Comparison of ENCODE assay signal across 9 cellular contexts in the genomic region with DNA sequence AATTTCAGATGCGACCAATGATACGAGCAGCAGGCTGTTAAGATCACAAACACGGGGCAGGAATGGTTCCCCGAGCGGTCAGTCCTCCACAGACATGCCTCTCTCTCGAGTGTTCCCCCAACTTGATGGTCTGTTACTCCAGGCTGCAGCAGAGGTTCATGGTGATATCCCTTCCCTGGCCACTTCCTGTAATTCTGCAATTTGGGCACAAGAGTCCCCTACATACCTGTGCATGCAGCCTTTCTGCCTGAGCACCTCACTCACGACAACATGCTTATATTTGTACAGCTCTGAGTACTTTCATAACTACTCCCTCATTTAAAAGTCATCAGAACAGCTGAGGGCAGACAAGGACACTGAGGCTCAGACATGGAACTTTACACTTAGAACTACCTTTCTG.
DNase-seq lines count a peak whose midpoint lies in the region; ATAC-seq, FAIRE-seq and TF ChIP-seq lines count a peak whose summit lies in the region.
"Had no signal": no experiment of that assay in that cellular context is flagged by ENCODE, and none has a peak within 500 bp of the region (broad histone marks: within the 10 kb centered on the region; RNA-seq: fewer than 3 reads in every experiment).

No MANE protein-coding gene starts in this region.

- H4K20me1 ChIP-seq in Karpas-422 (ENCODE audit: insufficient read depth, low read depth, low read length), result no peaks in the 10 kb centered on the region

- H3K9ac ChIP-seq in liver (ENCODE audit: low read depth in 1 of 2, low read length in 2 of 2) (no peak overlapping the region), Karpas-422 (ENCODE audit: low read length) (no peak overlapping the region)

- H3K9me3 ChIP-seq in RWPE2 (ENCODE audit: severe bottlenecking), result no peaks in the 10 kb centered on the region
- no peaks in the 10 kb centered on the region for H3K9me3 ChIP-seq in liver (ENCODE audit: control insufficient read depth in 4 of 4, low read length in 3 of 4)
- peaks cover 18% of the 10 kb centered on the region for H3K9me3 ChIP-seq in Karpas-422 (ENCODE audit: low read length)

- WGBS in liver, result 77% methylated on average over 7 of the region's 7 CpGs

- no peak for TF ChIP-seq POLR2A in GM12891 (IDR thresholded peaks at IDR 0.05; ENCODE audit: low read depth, low read length)

- H3K27me3 ChIP-seq in RWPE2 (ENCODE audit: insufficient read depth, poor library complexity, severe bottlenecking) (no peaks in the 10 kb centered on the region), liver (ENCODE audit: control insufficient read depth in 4 of 4, insufficient read depth in 4 of 4, low read length in 3 of 4) (no peaks in the 10 kb centered on the region), Karpas-422 (ENCODE audit: low read length) (no peaks in the 10 kb centered on the region)

- TF ChIP-seq CTCF in RWPE2 (IDR thresholded peaks at IDR 0.05; ENCODE audit: poor library complexity, severe bottlenecking) (peak; percentile 45), liver (IDR thresholded peaks at IDR 0.05; ENCODE audit: low read depth, low read length, missing input control) (peak; percentile 27)

- no peak for DNase-seq in GM12891 (ENCODE audit: insufficient read length, low spot score)
- DNase-seq in RWPE2 (ENCODE audit: low spot score), result no peak
- DNase-seq in Karpas-422, result no peak
- DNase-seq in activated naive CD4-positive, alpha-beta T cell (lab: John Stamatoyannopoulos, UW), result no peak
- DNase-seq in 8988T, result no peak
- DNase-seq: stimulated activated naive CD8-positive, alpha-beta T cell treated with anti-CD3 and anti-CD28 coated beads, Interleukin-15, amount 100 ng/mL, for 72 hours had no signal

- H3K36me3 ChIP-seq in RWPE2 (ENCODE audit: low read depth), result no peaks in the 10 kb centered on the region
- no peaks in the 10 kb centered on the region for H3K36me3 ChIP-seq in liver (ENCODE audit: control insufficient read depth in 4 of 4, insufficient read depth in 3 of 4, low read depth in 1 of 4, low read length in 3 of 4)
- no peaks in the 10 kb centered on the region for H3K36me3 ChIP-seq in Karpas-422 (ENCODE audit: insufficient read depth, low read length)

- no peaks in the 10 kb centered on the region for H3K9me2 ChIP-seq in Karpas-422 (replicated peaks; ENCODE audit: insufficient read depth, low read length)

- H2AFZ ChIP-seq in Karpas-422 (ENCODE audit: low read length), result no peak overlapping the region

- TF ChIP-seq RAD21 in liver (IDR thresholded peaks at IDR 0.05), result peak; percentile 74 to 77

- peak; percentile 85 for ATAC-seq in HG02759 (IDR thresholded peaks at IDR 0.05; ENCODE audit: unreplicated experiment)
- peak; percentile 86 for ATAC-seq in RWPE2 (ENCODE audit: low read depth)
- no peak for ATAC-seq in HG02763 (IDR thresholded peaks at IDR 0.05; ENCODE audit: unreplicated experiment)
- ATAC-seq: stimulated activated naive CD8-positive, alpha-beta T cell treated with anti-CD3 and anti-CD28 coated beads, Interleukin-15, amount 100 ng/mL, for 72 hours had no signal

- H3K79me2 ChIP-seq in Karpas-422 (ENCODE audit: low read length), result no peaks in the 10 kb centered on the region

- FAIRE-seq in GM12891 (lab: Jason Lieb, UNC), result no peak

- no peak overlapping the region for H3K4me2 ChIP-seq in Karpas-422 (ENCODE audit: low read depth, low read length, poor library complexity, severe bottlenecking)

- H3K4me3 ChIP-seq in RWPE2 (ENCODE audit: severe bottlenecking), result no peak overlapping the region
- no peak overlapping the region for H3K4me3 ChIP-seq in liver (ENCODE audit: low read depth in 1 of 3, low read length in 3 of 3)
- H3K4me3 ChIP-seq in Karpas-422 (ENCODE audit: low read length), result no peak overlapping the region

- no peaks in the 10 kb centered on the region for H3K4me1 ChIP-seq in RWPE2 (ENCODE audit: insufficient read depth, poor library complexity, severe bottlenecking)
- H3K4me1 ChIP-seq in liver (ENCODE audit: control insufficient read depth in 4 of 4, insufficient read depth in 4 of 4, low read length in 3 of 4), result no peaks in the 10 kb centered on the region
- no peaks in the 10 kb centered on the region for H3K4me1 ChIP-seq in Karpas-422 (ENCODE audit: low read length)

- H3K27ac ChIP-seq in RWPE2 (ENCODE audit: poor library complexity, severe bottlenecking) (no peak overlapping the region), liver (ENCODE audit: low read depth in 1 of 2, low read length in 2 of 2) (no peak overlapping the region), Karpas-422 (ENCODE audit: low read length) (no peak overlapping the region)

TF ChIP-seq in GM12891, 5 proteins besides CTCF, POLR2A, EP300 and RAD21:
- TF ChIP-seq POU2F2 (IDR thresholded peaks at IDR 0.05; ENCODE audit: low read depth, low read length) (no peak), SPI1 (IDR thresholded peaks at IDR 0.05; ENCODE audit: low read depth, low read length) (peak; percentile 54)
TF ChIP-seq in GM12891: peak in this region for 1.

TF ChIP-seq in liver, 16 proteins besides CTCF, POLR2A, EP300 and RAD21:
- TF ChIP-seq YY1 (IDR thresholded peaks at IDR 0.05) (no peak), MAX (IDR thresholded peaks at IDR 0.05) (no peak), FOXA1 (IDR thresholded peaks at IDR 0.05) (no peak)
- TF ChIP-seq, protein P1, sequence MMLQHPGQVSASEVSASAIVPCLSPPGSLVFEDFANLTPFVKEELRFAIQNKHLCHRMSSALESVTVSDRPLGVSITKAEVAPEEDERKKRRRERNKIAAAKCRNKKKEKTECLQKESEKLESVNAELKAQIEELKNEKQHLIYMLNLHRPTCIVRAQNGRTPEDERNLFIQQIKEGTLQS (IDR thresholded peaks at IDR 0.05), result no peak
TF ChIP-seq in liver: peak in this region for 0.
